In the genomic region with DNA sequence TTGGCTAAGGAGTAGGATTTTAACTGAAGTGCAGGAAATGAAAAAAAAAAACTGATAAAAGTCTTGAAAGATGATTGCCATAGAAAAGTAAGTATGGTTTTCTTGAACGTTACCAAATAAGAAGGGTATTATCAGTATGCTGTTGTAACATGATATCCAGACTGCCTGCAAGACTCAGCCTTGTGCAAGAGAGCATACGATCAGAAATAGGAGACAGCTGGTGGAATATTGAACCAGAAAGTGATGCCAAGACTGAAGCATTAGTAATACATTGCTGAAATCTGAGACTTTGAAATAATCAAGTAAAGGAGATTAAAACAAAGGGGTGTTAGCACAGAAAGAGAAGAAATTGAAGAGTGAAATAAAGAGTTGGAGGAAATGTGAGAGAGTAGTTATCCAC, we compare ENCODE assay signal across 21 cellular contexts.
DNase-seq lines count a peak whose midpoint lies in the region; ATAC-seq and TF ChIP-seq lines count a peak whose summit lies in the region.
"Had no signal": no experiment of that assay in that cellular context is flagged by ENCODE, and none has a peak within 500 bp of the region (broad histone marks: within the 10 kb centered on the region; RNA-seq: fewer than 3 reads in every experiment).

No MANE protein-coding gene starts in this region.

- ATAC-seq in HG02642 (IDR thresholded peaks at IDR 0.05; ENCODE audit: poor library complexity, unreplicated experiment) = no peak
- ATAC-seq: A549; activated naive CD8-positive, alpha-beta T cell treated with anti-CD3 and anti-CD28 coated beads, Interleukin-2, amount 50 U/mL, for 24 hours; activated T-helper 17 cell treated with anti-CD3 and anti-CD28 coated beads, Interleukin-2, amount 50 U/mL, for 72 hours; left lobe of liver; right cardiac atrium; T-helper 17 cell had no signal

- no peaks in the 10 kb centered on the region for H3K36me3 ChIP-seq in GM23248 (ENCODE audit: low read depth)
- H3K36me3 ChIP-seq: BLaER1 treated with 17β-estradiol and CSF1 and Interleukin-3, amounts not matched to agents 10 nM and 100 nM; tibial artery had no signal

- in situ Hi-C loops in astrocyte of the spinal cord (cut with HindIII; ENCODE audit: low sequenced_read_pairs) (no loop called here), GM23248 (cut with MboI) (no loop called here)

- H2AFZ ChIP-seq in GM23248 = no peak overlapping the region

- no peaks in the 10 kb centered on the region for H3K9me3 ChIP-seq in GM23248 (ENCODE audit: low read depth)
- H3K9me3 ChIP-seq: A549; BLaER1 treated with 17β-estradiol and CSF1 and Interleukin-3, amounts not matched to agents 10 nM and 100 nM; tibial artery had no signal

- no peaks in the 10 kb centered on the region for H4K20me1 ChIP-seq in GM23248 (ENCODE audit: insufficient read depth)
- H4K20me1 ChIP-seq: BLaER1 treated with 17β-estradiol and CSF1 and Interleukin-3, amounts not matched to agents 10 nM and 100 nM had no signal

- no peaks in the 10 kb centered on the region for H3K27me3 ChIP-seq in GM23248 (replicated peaks; ENCODE audit: insufficient read depth)
- H3K27me3 ChIP-seq: BLaER1 treated with 17β-estradiol and CSF1 and Interleukin-3, amounts not matched to agents 10 nM and 100 nM; tibial artery had no signal

- no peaks in the 10 kb centered on the region for H3K9me2 ChIP-seq in GM23248 (ENCODE audit: insufficient read depth)

- 2 to 4% methylated on average over 2 of the region's 2 CpGs for WGBS in GM23248 (ENCODE audit: low coverage in 1 of 2, low lambda C conversion rate in 2 of 2, missing lambda C conversion rate in 2 of 2), 2 experiments

- H3K4me2 ChIP-seq in GM23248 (ENCODE audit: unreplicated experiment) = no peak overlapping the region
- H3K4me2 ChIP-seq: A549; BLaER1 treated with 17β-estradiol and CSF1 and Interleukin-3, amounts not matched to agents 10 nM and 100 nM had no signal

- no peak overlapping the region for H3K9ac ChIP-seq in GM23248
- H3K9ac ChIP-seq: BLaER1 treated with 17β-estradiol and CSF1 and Interleukin-3, amounts not matched to agents 10 nM and 100 nM had no signal

- no peak for TF ChIP-seq CTCF in astrocyte of the spinal cord (IDR thresholded peaks at IDR 0.05; ENCODE audit: low read depth, low read length)

- no peaks in the 10 kb centered on the region for H3F3A ChIP-seq in GM23248 (ENCODE audit: insufficient read depth)

- H3K79me2 ChIP-seq in GM23248 (ENCODE audit: insufficient read depth) = no peaks in the 10 kb centered on the region

- no peak overlapping the region for H3K27ac ChIP-seq in GM23248
- H3K27ac ChIP-seq: A549; BLaER1 treated with 17β-estradiol and CSF1 and Interleukin-3, amounts not matched to agents 10 nM and 100 nM; tibial artery had no signal

- H3K4me1 ChIP-seq in GM23248 (ENCODE audit: insufficient read depth) = no peaks in the 10 kb centered on the region
- H3K4me1 ChIP-seq: A549; BLaER1 treated with 17β-estradiol and CSF1 and Interleukin-3, amounts not matched to agents 10 nM and 100 nM; tibial artery had no signal

- DNase-seq in NCI-H748 (lab: John Stamatoyannopoulos, UW; ENCODE audit: unreplicated experiment) = peak; percentile 29
- DNase-seq in NCI-H748 treated with DMSO at 0.1 percent for 48 hours (lab: John Stamatoyannopoulos, UW) = no peak
- DNase-seq in NCI-H524 (lab: John Stamatoyannopoulos, UW) = peak; percentile 67 to 95
- peak; percentile 18 for DNase-seq in astrocyte of the spinal cord (ENCODE audit: low read depth, low spot score)
- peak; percentile 3 for DNase-seq in pons (ENCODE audit: low spot score)
- DNase-seq in GM23248 = no peak
- no peak for DNase-seq in effector CD4-positive, alpha-beta T cell
- DNase-seq: activated CD4-positive, CD25-positive, alpha-beta regulatory T cell treated with anti-CD3 and anti-CD28 coated beads, Interleukin-2, amount 50 U/mL, for 72 hours; activated naive CD8-positive, alpha-beta T cell treated with anti-CD3 and anti-CD28 coated beads, Interleukin-2, amount 50 U/mL, for 24 hours; KG1; NCI-H1048; right cardiac atrium; SHP77 treated with DMSO at 0.1 percent for 48 hours; stimulated activated naive CD4-positive, alpha-beta T cell treated with Interleukin-2 at 50 U/mL for 16 hours; T-helper 17 cell; tibial artery had no signal

- H3K4me3 ChIP-seq in astrocyte of the spinal cord (ENCODE audit: low read depth, low read length) (no peak overlapping the region), GM23248 (no peak overlapping the region)
- H3K4me3 ChIP-seq: A549; BLaER1 treated with 17β-estradiol and CSF1 and Interleukin-3, amounts not matched to agents 10 nM and 100 nM; tibial artery had no signal

Comparison
In these comparisons a context has a peak if more than half of its experiments do, and no peak if none do; other contexts are left out.
1. DNase-seq: peak in NCI-H748 (single experiment), NCI-H524 (2 of 2), astrocyte of the spinal cord (single experiment) and pons (single experiment); none in NCI-H748 treated with DMSO at 0.1 percent for 48 hours (single experiment), GM23248 (single experiment) and effector CD4-positive, alpha-beta T cell (single experiment).